ENCODE assay signal across 1 cellular context in the genomic region with DNA sequence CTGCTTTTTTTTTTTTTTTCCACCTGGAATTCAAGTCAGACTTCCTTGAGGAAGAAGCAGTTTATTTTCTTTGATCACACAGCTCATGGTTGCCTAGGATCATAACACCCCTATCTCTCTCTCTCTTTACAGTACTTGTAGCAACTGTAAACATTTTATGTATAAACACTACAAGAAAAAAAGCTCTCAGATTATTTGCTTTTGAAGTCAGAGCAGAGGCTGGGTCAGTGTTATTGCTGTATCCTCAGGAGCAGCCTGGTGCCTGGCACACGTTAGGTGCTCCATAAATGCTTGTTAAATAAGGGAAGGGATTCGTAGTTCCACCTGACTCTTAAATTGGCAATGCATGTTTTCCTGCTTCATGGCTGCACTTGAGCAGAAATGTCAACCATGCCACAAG.
TF ChIP-seq lines count a peak whose summit lies in the region.

No MANE protein-coding gene starts in this region.

TF ChIP-seq in HCT116, 20 proteins besides CTCF, POLR2A, EP300 and RAD21 (continued from another document):
- TF ChIP-seq, protein P1, sequence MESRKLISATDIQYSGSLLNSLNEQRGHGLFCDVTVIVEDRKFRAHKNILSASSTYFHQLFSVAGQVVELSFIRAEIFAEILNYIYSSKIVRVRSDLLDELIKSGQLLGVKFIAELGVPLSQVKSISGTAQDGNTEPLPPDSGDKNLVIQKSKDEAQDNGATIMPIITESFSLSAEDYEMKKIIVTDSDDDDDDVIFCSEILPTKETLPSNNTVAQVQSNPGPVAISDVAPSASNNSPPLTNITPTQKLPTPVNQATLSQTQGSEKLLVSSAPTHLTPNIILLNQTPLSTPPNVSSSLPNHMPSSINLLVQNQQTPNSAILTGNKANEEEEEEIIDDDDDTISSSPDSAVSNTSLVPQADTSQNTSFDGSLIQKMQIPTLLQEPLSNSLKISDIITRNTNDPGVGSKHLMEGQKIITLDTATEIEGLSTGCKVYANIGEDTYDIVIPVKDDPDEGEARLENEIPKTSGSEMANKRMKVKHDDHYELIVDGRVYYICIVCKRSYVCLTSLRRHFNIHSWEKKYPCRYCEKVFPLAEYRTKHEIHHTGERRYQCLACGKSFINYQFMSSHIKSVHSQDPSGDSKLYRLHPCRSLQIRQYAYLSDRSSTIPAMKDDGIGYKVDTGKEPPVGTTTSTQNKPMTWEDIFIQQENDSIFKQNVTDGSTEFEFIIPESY (IDR thresholded peaks at IDR 0.05; ENCODE audit: extremely low read depth, insufficient replicate concordance, low read length): no peak
- TF ChIP-seq EZH2 (IDR thresholded peaks at IDR 0.05): no peak
